In the genomic region with DNA sequence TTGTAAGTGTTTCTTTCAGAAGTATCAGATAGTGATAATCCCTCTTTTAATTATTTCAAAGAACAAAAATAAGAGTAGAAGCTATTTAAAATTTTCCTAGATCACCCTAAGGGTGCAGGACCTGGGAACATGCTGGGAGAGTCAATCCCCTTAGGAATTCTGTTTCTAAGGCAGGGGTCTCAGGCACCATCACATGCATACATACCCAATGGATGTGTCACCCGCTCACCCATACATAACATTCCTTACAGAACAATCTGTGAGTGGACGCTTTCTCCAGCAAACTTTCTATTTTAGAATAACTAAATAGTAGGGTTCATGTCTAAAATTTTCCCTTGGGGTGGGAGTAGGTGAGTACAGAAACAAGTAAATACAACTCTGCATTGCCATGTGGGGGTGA, we compare ENCODE assay signal across 13 cellular contexts.
"Had no signal": no experiment of that assay in that cellular context is flagged by ENCODE, and none has a peak within 500 bp of the region (broad histone marks: within the 10 kb centered on the region; RNA-seq: fewer than 3 reads in every experiment).

No MANE protein-coding gene starts in this region.

- H3K9me3 ChIP-seq: tibial nerve, vagina had no signal

- DNase-seq: activated CD4-positive, alpha-beta T cell treated with anti-CD3 and anti-CD28 coated beads, Interleukin-2, amount 50 U/mL, for 1 hour; activated naive CD4-positive, alpha-beta T cell treated with Interleukin-2 at 50 U/mL for 16 hours; activated T-cell treated with anti-CD3 and anti-CD28 coated beads for 4 hours; anterior cingulate cortex; dorsolateral prefrontal cortex; kidney glomerular epithelial cell; stimulated activated CD4-positive, alpha-beta T cell treated with anti-CD3 and anti-CD28 coated beads, Interleukin-2, amount 100 ng/mL, for 48 hours; stimulated activated naive B cell treated with anti-CD40 and anti-IgM and Interleukin-4, amounts not matched to agents 10 μg/mL and 1 μg/mL and 100 μg/mL, for 72 hours had no signal

- H3K27ac Mint-ChIP-seq: activated T-helper 17 cell treated with anti-CD3 and anti-CD28 coated beads, Interleukin-2, amount 50 U/mL, for 72 hours; mesothelial cell of epicardium; stimulated activated naive B cell treated with anti-CD40 and anti-IgM and Interleukin-4, amounts not matched to agents 10 μg/mL and 1 μg/mL and 100 μg/mL, for 72 hours had no signal

- H3K4me1 ChIP-seq: tibial nerve, vagina had no signal

- H3K27ac ChIP-seq: hepatocyte, tibial nerve, vagina had no signal

- H3K4me3 Mint-ChIP-seq: activated T-helper 17 cell treated with anti-CD3 and anti-CD28 coated beads, Interleukin-2, amount 50 U/mL, for 72 hours; mesothelial cell of epicardium; stimulated activated naive B cell treated with anti-CD40 and anti-IgM and Interleukin-4, amounts not matched to agents 10 μg/mL and 1 μg/mL and 100 μg/mL, for 72 hours had no signal

- H3K36me3 Mint-ChIP-seq: stimulated activated naive B cell treated with anti-CD40 and anti-IgM and Interleukin-4, amounts not matched to agents 10 μg/mL and 1 μg/mL and 100 μg/mL, for 72 hours had no signal

- H3K79me2 ChIP-seq: hepatocyte had no signal

- H3K36me3 ChIP-seq: vagina had no signal

- ATAC-seq: activated T-helper 17 cell treated with anti-CD3 and anti-CD28 coated beads, Interleukin-2, amount 50 U/mL, for 72 hours; stimulated activated naive B cell treated with anti-CD40 and anti-IgM and Interleukin-4, amounts not matched to agents 10 μg/mL and 1 μg/mL and 100 μg/mL, for 72 hours had no signal

- H3K4me2 ChIP-seq: hepatocyte had no signal

- H3K4me1 Mint-ChIP-seq: activated T-helper 17 cell treated with anti-CD3 and anti-CD28 coated beads, Interleukin-2, amount 50 U/mL, for 72 hours; stimulated activated naive B cell treated with anti-CD40 and anti-IgM and Interleukin-4, amounts not matched to agents 10 μg/mL and 1 μg/mL and 100 μg/mL, for 72 hours had no signal

- H3K4me3 ChIP-seq: dorsolateral prefrontal cortex, hepatocyte, tibial nerve, vagina had no signal

- H3K27me3 ChIP-seq: dorsolateral prefrontal cortex, hepatocyte, tibial nerve, vagina had no signal

- H3K9me3 Mint-ChIP-seq: activated T-helper 17 cell treated with anti-CD3 and anti-CD28 coated beads, Interleukin-2, amount 50 U/mL, for 72 hours; mesothelial cell of epicardium; stimulated activated naive B cell treated with anti-CD40 and anti-IgM and Interleukin-4, amounts not matched to agents 10 μg/mL and 1 μg/mL and 100 μg/mL, for 72 hours had no signal

- H3K27me3 Mint-ChIP-seq: activated T-helper 17 cell treated with anti-CD3 and anti-CD28 coated beads, Interleukin-2, amount 50 U/mL, for 72 hours had no signal

- H2AFZ ChIP-seq: hepatocyte had no signal
